30 cellular contexts compared by ENCODE assay signal in the genomic region with DNA sequence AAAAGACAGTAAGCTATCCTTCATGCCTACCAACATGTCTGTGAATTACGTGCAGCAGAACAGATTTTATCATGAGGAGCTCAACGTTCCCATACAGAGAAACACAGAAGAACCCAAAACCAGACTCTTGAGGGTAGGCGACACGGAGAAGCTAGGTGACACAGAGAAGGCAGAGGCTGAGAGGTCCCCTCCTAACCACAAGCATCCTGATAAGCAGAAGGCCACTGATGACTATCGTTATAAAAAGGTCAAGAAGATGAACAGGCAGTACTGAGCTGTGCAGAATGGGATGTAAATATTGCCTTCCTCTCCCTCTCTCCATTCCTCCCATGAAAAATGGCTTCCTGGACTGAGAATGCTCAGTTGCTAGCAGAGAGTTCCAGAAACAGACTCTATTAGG.
"Had no signal": no experiment of that assay in that cellular context is flagged by ENCODE, and none has a peak within 500 bp of the region (broad histone marks: within the 10 kb centered on the region; RNA-seq: fewer than 3 reads in every experiment).

No MANE protein-coding gene starts in this region.

- H3K4me3 Mint-ChIP-seq: activated CD4-positive, alpha-beta T cell treated with anti-CD3 and anti-CD28 coated beads for 36 hours; activated CD4-positive, alpha-beta T cell treated with anti-CD3 and anti-CD28 coated beads, Interleukin-2, amount 10 ng/mL, durations not matched to agents 7 days and 5 days; activated CD8-positive, alpha-beta memory T cell treated with anti-CD3 and anti-CD28 coated beads, Interleukin-2, amount 10 ng/mL, durations not matched to agents 7 days and 5 days; activated naive CD4-positive, alpha-beta T cell treated with anti-CD3 and anti-CD28 coated beads, Interleukin-2, amount 50 U/mL, for 24 hours; brain; WTC11 had no signal

- H3K36me3 ChIP-seq: SJCRH30 had no signal

- H3K9me3 ChIP-seq: SJCRH30 had no signal

- H3K27me3 Mint-ChIP-seq: activated CD4-positive, alpha-beta T cell treated with anti-CD3 and anti-CD28 coated beads, Interleukin-2, amount 10 ng/mL, durations not matched to agents 7 days and 5 days; activated CD8-positive, alpha-beta memory T cell treated with anti-CD3 and anti-CD28 coated beads, Interleukin-2, amount 10 ng/mL, durations not matched to agents 7 days and 5 days; activated naive CD4-positive, alpha-beta T cell treated with anti-CD3 and anti-CD28 coated beads, Interleukin-2, amount 50 U/mL, for 24 hours had no signal

- H3K36me3 Mint-ChIP-seq: activated CD8-positive, alpha-beta memory T cell treated with anti-CD3 and anti-CD28 coated beads, Interleukin-2, amount 10 ng/mL, durations not matched to agents 7 days and 5 days; activated naive CD4-positive, alpha-beta T cell treated with anti-CD3 and anti-CD28 coated beads, Interleukin-2, amount 50 U/mL, for 24 hours; brain had no signal

- H3K4me1 Mint-ChIP-seq: activated CD4-positive, alpha-beta T cell treated with anti-CD3 and anti-CD28 coated beads, Interleukin-2, amount 10 ng/mL, durations not matched to agents 7 days and 5 days; activated CD8-positive, alpha-beta memory T cell treated with anti-CD3 and anti-CD28 coated beads, Interleukin-2, amount 10 ng/mL, durations not matched to agents 7 days and 5 days; activated naive CD4-positive, alpha-beta T cell treated with anti-CD3 and anti-CD28 coated beads, Interleukin-2, amount 50 U/mL, for 24 hours had no signal

- H3K4me1 ChIP-seq: SJCRH30 had no signal

- H3K9me3 Mint-ChIP-seq: activated CD4-positive, alpha-beta T cell treated with anti-CD3 and anti-CD28 coated beads, Interleukin-2, amount 10 ng/mL, durations not matched to agents 7 days and 5 days; activated T-helper 2 cell treated with anti-CD3 and anti-CD28 coated beads, Interferon-gamma antibody, Interleukin-2, Interleukin-4, amounts not matched to agents 10 μg/mL and 5 μg/mL and 100 μg/mL, durations not matched to agents 14 hours and 24 hours and 36 hours had no signal

- DNase-seq: activated CD4-positive, alpha-beta T cell treated with anti-CD3 and anti-CD28 coated beads for 36 hours; activated CD4-positive, alpha-beta T cell treated with anti-CD3 and anti-CD28 coated beads, Interleukin-2, amount 10 ng/mL, durations not matched to agents 7 days and 5 days; activated CD4-positive, alpha-beta T cell treated with anti-CD3 and anti-CD28 coated beads, Interleukin-2, amount 50 U/mL, for 48 hours; activated CD8-positive, alpha-beta memory T cell treated with anti-CD3 and anti-CD28 coated beads for 24 hours; activated CD8-positive, alpha-beta memory T cell treated with anti-CD3 and anti-CD28 coated beads, Interleukin-2, amount 10 ng/mL, durations not matched to agents 7 days and 5 days; activated CD8-positive, alpha-beta memory T cell treated with anti-CD3 and anti-CD28 coated beads, Interleukin-2, amount 50 U/mL, for 48 hours; activated gamma-delta T cell; activated naive CD4-positive, alpha-beta T cell treated with Interleukin-2 at 50 U/mL for 16 hours; anterior cingulate cortex; central memory CD4-positive, alpha-beta T cell; Karpas-422; KBM-7; MM.1S; MV-4-11; NCI-H1092; NCI-H1436 treated with DMSO at 0.1 percent for 48 hours; NCI-H1694 treated with DMSO at 0.1 percent for 48 hours; NCI-H2029; NCI-H345; NCI-H524 treated with DMSO at 0.1 percent for 48 hours; SHP77; SJCRH30; T1000 had no signal

- ATAC-seq: activated CD4-positive, alpha-beta T cell treated with anti-CD3 and anti-CD28 coated beads for 36 hours; activated CD4-positive, CD25-positive, alpha-beta regulatory T cell treated with anti-CD3 and anti-CD28 coated beads, Interleukin-2, amount 50 U/mL, for 24 hours; activated CD8-positive, alpha-beta memory T cell treated with anti-CD3 and anti-CD28 coated beads, Interleukin-2, amount 10 ng/mL, durations not matched to agents 7 days and 5 days; Panc1; WTC11 had no signal

- H3K27me3 ChIP-seq: SJCRH30 had no signal

- H3K4me3 ChIP-seq: SJCRH30, SK-N-MC had no signal

- H3K27ac Mint-ChIP-seq: activated CD4-positive, alpha-beta T cell treated with anti-CD3 and anti-CD28 coated beads for 36 hours; activated CD4-positive, alpha-beta T cell treated with anti-CD3 and anti-CD28 coated beads, Interleukin-2, amount 10 ng/mL, durations not matched to agents 7 days and 5 days; activated CD8-positive, alpha-beta memory T cell treated with anti-CD3 and anti-CD28 coated beads, Interleukin-2, amount 10 ng/mL, durations not matched to agents 7 days and 5 days; activated naive CD4-positive, alpha-beta T cell treated with anti-CD3 and anti-CD28 coated beads, Interleukin-2, amount 50 U/mL, for 24 hours; activated T-helper 2 cell treated with anti-CD3 and anti-CD28 coated beads, Interferon-gamma antibody, Interleukin-2, Interleukin-4, amounts not matched to agents 10 μg/mL and 5 μg/mL and 100 μg/mL, durations not matched to agents 14 hours and 24 hours and 36 hours; brain; WTC11 had no signal

- H3K27ac ChIP-seq: SJCRH30, SK-N-MC had no signal
